Comparison of ENCODE assay signal across 13 cellular contexts in genomic region chr19:46919324-46919723, GRCh38. TPM values are rescaled to one million over a fixed set of nuclear protein-coding genes. Genes with fewer than 3 reads are reported as not detected.
DNase-seq lines count a peak whose midpoint lies in the region; ATAC-seq and TF ChIP-seq lines count a peak whose summit lies in the region.
"Had no signal": no experiment of that assay in that cellular context is flagged by ENCODE, and none has a peak within 500 bp of the region (broad histone marks: within the 10 kb centered on the region; RNA-seq: fewer than 3 reads in every experiment).

No MANE protein-coding gene starts in this region.

- H3K27ac ChIP-seq in osteoblast (ENCODE audit: low read depth, low read length): peak overlapping the region; percentile 6
- H3K27ac ChIP-seq in gastroesophageal sphincter: no peak overlapping the region
- H3K27ac ChIP-seq: A549 had no signal

- H3K4me3 ChIP-seq in osteoblast (ENCODE audit: insufficient read depth, low read length) (no peak overlapping the region), gastroesophageal sphincter (no peak overlapping the region)
- H3K4me3 ChIP-seq: A549 had no signal

- peaks cover 41% of the 10 kb centered on the region for H4K20me1 ChIP-seq in osteoblast (ENCODE audit: insufficient read depth, low read length)

- no peaks in the 10 kb centered on the region for H3K27me3 ChIP-seq in osteoblast (ENCODE audit: insufficient read depth, low read length)
- H3K27me3 ChIP-seq in gastroesophageal sphincter: no peaks in the 10 kb centered on the region

- WGBS in gastroesophageal sphincter (ENCODE audit: low coverage in 1 of 2), 2 donors: 77 to 84% methylated on average over 3 to 6 of the region's 8 CpGs

- no peak overlapping the region for H3K4me3 Mint-ChIP-seq in activated CD4-positive, alpha-beta T cell treated with anti-CD3 and anti-CD28 coated beads for 36 hours
- H3K4me3 Mint-ChIP-seq in activated CD4-positive, alpha-beta T cell treated with anti-CD3 and anti-CD28 coated beads, Interleukin-2, amount 10 ng/mL, durations not matched to agents 24 days and 14 days: no peak overlapping the region
- H3K4me3 Mint-ChIP-seq in stimulated activated memory B cell treated with anti-CD40 and anti-IgM and Interleukin-4, amounts not matched to agents 10 μg/mL and 1 μg/mL and 100 μg/mL, for 72 hours: no peak overlapping the region

- no peak for TF ChIP-seq POLR2A in gastroesophageal sphincter (IDR thresholded peaks at IDR 0.05)

- DNase-seq in activated CD4-positive, alpha-beta T cell treated with anti-CD3 and anti-CD28 coated beads for 36 hours: peak; percentile 60
- DNase-seq in activated CD4-positive, alpha-beta T cell treated with anti-CD3 and anti-CD28 coated beads, Interleukin-2, amount 10 ng/mL, durations not matched to agents 24 days and 14 days: no peak
- DNase-seq in M059J (ENCODE audit: low read depth): peak; percentile 58
- peak; percentile 57 for DNase-seq in astrocyte of the hippocampus (ENCODE audit: low read depth, low spot score)
- DNase-seq in osteoblast (ENCODE audit: insufficient read length, low spot score, missing footprints): peak; percentile 41
- no peak for DNase-seq in NCI-H1048 (lab: John Stamatoyannopoulos, UW)
- DNase-seq: activated gamma-delta T cell treated with Interleukin-2 at 50 U/mL for 16 hours, cerebellar nuclear complex, NCI-H1417, NCI-H510A treated with DMSO at 0.1 percent for 48 hours had no signal

- H3K27me3 Mint-ChIP-seq in activated CD4-positive, alpha-beta T cell treated with anti-CD3 and anti-CD28 coated beads for 36 hours: no peaks in the 10 kb centered on the region
- H3K27me3 Mint-ChIP-seq in activated CD4-positive, alpha-beta T cell treated with anti-CD3 and anti-CD28 coated beads, Interleukin-2, amount 10 ng/mL, durations not matched to agents 24 days and 14 days: no peaks in the 10 kb centered on the region
- H3K27me3 Mint-ChIP-seq in stimulated activated memory B cell treated with anti-CD40 and anti-IgM and Interleukin-4, amounts not matched to agents 10 μg/mL and 1 μg/mL and 100 μg/mL, for 72 hours: no peaks in the 10 kb centered on the region

- peak; percentile 85 for ATAC-seq in activated CD4-positive, alpha-beta T cell treated with anti-CD3 and anti-CD28 coated beads for 36 hours
- no peak for ATAC-seq in stimulated activated memory B cell treated with anti-CD40 and anti-IgM and Interleukin-4, amounts not matched to agents 10 μg/mL and 1 μg/mL and 100 μg/mL, for 72 hours
- no peak for ATAC-seq in gastroesophageal sphincter
- ATAC-seq: A549 had no signal

- CTCF ChIA-PET in activated CD4-positive, alpha-beta T cell treated with anti-CD3 and anti-CD28 coated beads for 36 hours (lab: Charles Lee): interaction anchor here (0.6 to 2.3 kb wide), 11 partner anchors 10 to 545 kb away, joined by 3 to 13 read pairs (median 3); no protein-coding TSS in a partner anchor

- intact Hi-C loops in activated CD4-positive, alpha-beta T cell treated with anti-CD3 and anti-CD28 coated beads for 36 hours (cut with DNase I, micrococcal nuclease): loop anchor here in 1 of 2 experiments (5.0 kb wide), 1 partner anchor 33 kb away; no protein-coding TSS in a partner anchor
- intact Hi-C loops in activated CD4-positive, alpha-beta T cell treated with anti-CD3 and anti-CD28 coated beads, Interleukin-2, amount 10 ng/mL, durations not matched to agents 24 days and 14 days (cut with micrococcal nuclease): loop anchor here (5.0 to 10.0 kb wide), 2 partner anchors 48 to 55 kb away; partner anchors contain the start of gene ARHGAP35

- H3K4me1 Mint-ChIP-seq in activated CD4-positive, alpha-beta T cell treated with anti-CD3 and anti-CD28 coated beads for 36 hours: peaks cover 48% of the 10 kb centered on the region
- peaks cover 30% of the 10 kb centered on the region for H3K4me1 Mint-ChIP-seq in activated CD4-positive, alpha-beta T cell treated with anti-CD3 and anti-CD28 coated beads, Interleukin-2, amount 10 ng/mL, durations not matched to agents 24 days and 14 days
- peaks cover 36% of the 10 kb centered on the region for H3K4me1 Mint-ChIP-seq in stimulated activated memory B cell treated with anti-CD40 and anti-IgM and Interleukin-4, amounts not matched to agents 10 μg/mL and 1 μg/mL and 100 μg/mL, for 72 hours

- POLR2A ChIA-PET in activated CD4-positive, alpha-beta T cell treated with anti-CD3 and anti-CD28 coated beads for 36 hours (lab: Charles Lee): interaction anchor here (0.7 kb wide), 1 partner anchor 351 kb away, joined by 3 read pairs; no protein-coding TSS in a partner anchor

- H3K79me2 ChIP-seq in osteoblast (ENCODE audit: insufficient read depth, low read length): peaks cover 96% of the 10 kb centered on the region

- H2AFZ ChIP-seq in osteoblast (ENCODE audit: low read length): no peak overlapping the region

- no peaks in the 10 kb centered on the region for H3K9me3 Mint-ChIP-seq in activated CD4-positive, alpha-beta T cell treated with anti-CD3 and anti-CD28 coated beads for 36 hours (ENCODE audit: low read depth)
- no peaks in the 10 kb centered on the region for H3K9me3 Mint-ChIP-seq in activated CD4-positive, alpha-beta T cell treated with anti-CD3 and anti-CD28 coated beads, Interleukin-2, amount 10 ng/mL, durations not matched to agents 24 days and 14 days
- H3K9me3 Mint-ChIP-seq in stimulated activated memory B cell treated with anti-CD40 and anti-IgM and Interleukin-4, amounts not matched to agents 10 μg/mL and 1 μg/mL and 100 μg/mL, for 72 hours: no peaks in the 10 kb centered on the region

- H3K4me2 ChIP-seq in osteoblast (ENCODE audit: insufficient read depth, low read length): no peak overlapping the region
- H3K4me2 ChIP-seq: A549 had no signal

- H3K36me3 Mint-ChIP-seq in activated CD4-positive, alpha-beta T cell treated with anti-CD3 and anti-CD28 coated beads for 36 hours (ENCODE audit: low read depth): peaks cover 39% of the 10 kb centered on the region
- H3K36me3 Mint-ChIP-seq in activated CD4-positive, alpha-beta T cell treated with anti-CD3 and anti-CD28 coated beads, Interleukin-2, amount 10 ng/mL, durations not matched to agents 24 days and 14 days (ENCODE audit: low read depth): peaks cover 43% of the 10 kb centered on the region
- peaks cover 39% of the 10 kb centered on the region for H3K36me3 Mint-ChIP-seq in stimulated activated memory B cell treated with anti-CD40 and anti-IgM and Interleukin-4, amounts not matched to agents 10 μg/mL and 1 μg/mL and 100 μg/mL, for 72 hours

- H3K9me3 ChIP-seq in osteoblast (ENCODE audit: low read depth, low read length) (no peaks in the 10 kb centered on the region), gastroesophageal sphincter (no peaks in the 10 kb centered on the region)
- H3K9me3 ChIP-seq: A549 had no signal

- no peak overlapping the region for H3K27ac Mint-ChIP-seq in activated CD4-positive, alpha-beta T cell treated with anti-CD3 and anti-CD28 coated beads for 36 hours
- H3K27ac Mint-ChIP-seq in activated CD4-positive, alpha-beta T cell treated with anti-CD3 and anti-CD28 coated beads, Interleukin-2, amount 10 ng/mL, durations not matched to agents 24 days and 14 days: no peak overlapping the region
- no peak overlapping the region for H3K27ac Mint-ChIP-seq in stimulated activated memory B cell treated with anti-CD40 and anti-IgM and Interleukin-4, amounts not matched to agents 10 μg/mL and 1 μg/mL and 100 μg/mL, for 72 hours

- H3K36me3 ChIP-seq in osteoblast (ENCODE audit: insufficient read depth, low read length): peaks cover 45% of the 10 kb centered on the region
- H3K36me3 ChIP-seq in gastroesophageal sphincter: peaks cover 0 to 49% of the 10 kb centered on the region in 2 donors

- H3K4me1 ChIP-seq in osteoblast (ENCODE audit: insufficient read depth, low read length) (peaks cover 22% of the 10 kb centered on the region), gastroesophageal sphincter (peaks cover 0 to 35% (median 14%) of the 10 kb centered on the region in 3 donors)

- TF ChIP-seq EP300 in gastroesophageal sphincter (IDR thresholded peaks at IDR 0.05): no peak

- TF ChIP-seq CTCF in osteoblast (IDR thresholded peaks at IDR 0.05; ENCODE audit: extremely low read depth, low read depth, low read length) (no peak), gastroesophageal sphincter (IDR thresholded peaks at IDR 0.05) (no peak)

RNA-seq across cellular contexts. Expression of gene ARHGAP35, which starts 58.5 kb away (rescaled TPM):
- 10 to 100 TPM; 16.5 to 17.2 TPM for total RNA-seq in activated CD4-positive, alpha-beta T cell treated with anti-CD3 and anti-CD28 coated beads for 36 hours
- 21.9 and 25.6 TPM in 2 replicates for total RNA-seq in activated CD4-positive, alpha-beta T cell treated with anti-CD3 and anti-CD28 coated beads, Interleukin-2, amount 10 ng/mL, durations not matched to agents 24 days and 14 days
- 18.7 and 43.2 TPM in 2 replicates for total RNA-seq in M059J (2014; rRNA removed; shearing (Covaris generic))
- total RNA-seq in osteoblast: 76.0 and 82.2 TPM in 2 replicates
- total RNA-seq in gastroesophageal sphincter: 100 to 1,000 TPM in 1 of 4 donors, 10 to 100 TPM in 3; 42.9 to 109 (median 57.6) TPM

Comparison
In these comparisons a context has a peak if more than half of its experiments do, and no peak if none do; other contexts are left out.
1. DNase-seq: peak in activated CD4-positive, alpha-beta T cell treated with anti-CD3 and anti-CD28 coated beads for 36 hours (single experiment), M059J (single experiment), astrocyte of the hippocampus (single experiment) and osteoblast (single experiment); none in activated CD4-positive, alpha-beta T cell treated with anti-CD3 and anti-CD28 coated beads, Interleukin-2, amount 10 ng/mL, durations not matched to agents 24 days and 14 days (single experiment) and NCI-H1048 (single experiment).